In the genomic region with DNA sequence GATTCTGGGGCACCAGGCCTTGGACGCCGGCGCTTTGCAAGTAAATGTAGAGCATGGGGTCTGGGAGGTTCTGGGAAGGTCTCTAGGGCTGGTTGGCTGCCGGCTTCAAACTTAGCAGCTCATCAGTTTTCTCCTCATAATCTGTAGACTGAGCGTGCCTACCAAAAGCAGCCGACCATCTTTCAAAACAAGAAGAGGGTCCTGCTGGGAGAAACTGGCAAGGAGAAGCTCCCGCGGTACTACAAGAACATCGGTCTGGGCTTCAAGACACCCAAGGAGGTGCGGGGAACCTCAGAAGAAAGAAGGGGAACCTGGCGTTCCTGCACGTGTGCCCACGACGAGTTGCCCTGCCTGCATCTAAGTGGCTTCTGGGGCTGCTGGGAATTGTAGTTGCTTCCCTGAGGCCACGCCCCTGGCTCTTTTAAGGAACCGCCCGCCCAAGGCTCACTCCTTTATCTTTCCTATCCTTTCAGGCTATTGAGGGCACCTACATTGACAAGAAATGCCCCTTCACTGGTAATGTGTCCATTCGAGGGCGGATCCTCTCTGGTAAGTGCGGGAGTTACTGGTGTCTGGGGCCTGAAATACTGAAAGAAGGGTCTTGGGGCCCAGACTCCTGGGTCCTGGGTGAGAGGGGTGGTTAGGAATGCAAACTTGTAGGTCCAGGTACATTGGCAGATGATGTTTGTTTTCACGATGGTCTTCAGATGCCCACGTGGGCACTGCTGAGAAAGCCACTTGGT, we compare ENCODE assay signal across 8 cellular contexts. TPM values are rescaled to one million over a fixed set of nuclear protein-coding genes. Genes with fewer than 3 reads are reported as not detected.
DNase-seq lines count a peak whose midpoint lies in the region; ATAC-seq, FAIRE-seq and TF ChIP-seq lines count a peak whose summit lies in the region.

No MANE protein-coding gene starts in this region.

- ATAC-seq in HG02588 (IDR thresholded peaks at IDR 0.05; ENCODE audit: unreplicated experiment), result no peak
- no peak for ATAC-seq in GM19351 (IDR thresholded peaks at IDR 0.05; ENCODE audit: unreplicated experiment)

- no peaks in the 10 kb centered on the region for H3K27me3 ChIP-seq in bronchial epithelial cell (ENCODE audit: control insufficient read depth, insufficient read depth, low read length)

- DNase-seq in COR-L47 (lab: John Stamatoyannopoulos, UW), result peak; percentile 30
- peak; percentile 70 for DNase-seq in Jurkat, Clone E6-1 (ENCODE audit: low read depth, low spot score)
- DNase-seq in T-helper 9 cell, result peak; percentile 63
- peak; percentile 45 for DNase-seq in bronchial epithelial cell (ENCODE audit: low read depth)
- DNase-seq in kidney tubule cell (ENCODE audit: low spot score), result peak; percentile 64
- DNase-seq in stimulated activated CD4-positive, alpha-beta T cell treated with anti-CD3 and anti-CD28 coated beads, TNF-alpha, amount 100 ng/mL, for 1 hour (ENCODE audit: low read depth in 3 of 3, low spot score in 1 of 3), result peak in 2 of 3 donors; percentile 41 to 59

- H3K4me3 ChIP-seq in Jurkat, Clone E6-1 (ENCODE audit: low read length), result peak overlapping the region; percentile 100
- H3K4me3 ChIP-seq in bronchial epithelial cell (ENCODE audit: low read depth, low read length), result peak overlapping the region; percentile 78

- TF ChIP-seq CTCF in bronchial epithelial cell (IDR thresholded peaks at IDR 0.05; ENCODE audit: insufficient read depth, low read length, severe bottlenecking), result no peak

- FAIRE-seq in bronchial epithelial cell (lab: Jason Lieb, UNC), result no peak

- peaks cover 24% of the 10 kb centered on the region for H3K36me3 ChIP-seq in bronchial epithelial cell (ENCODE audit: control insufficient read depth, insufficient read depth, low read length)

RNA-seq across cellular contexts. Expression of gene RPS11, which starts 1.0 kb away (rescaled TPM):
- 3,956 TPM for polyA plus RNA-seq in Jurkat, Clone E6-1 (2012; ENCODE audit: insufficient read depth, insufficient read length)
- 4,057 and 8,908 TPM in 2 replicates for total RNA-seq in bronchial epithelial cell

RNA-seq across cellular contexts. Expression of gene RPL13A, which starts 9.8 kb away (rescaled TPM):
- polyA plus RNA-seq in Jurkat, Clone E6-1 (2012; ENCODE audit: insufficient read depth, insufficient read length), result 3,715 TPM
- total RNA-seq in bronchial epithelial cell, result 3,501 and 4,161 TPM in 2 replicates

RNA-seq across cellular contexts. Expression of gene FCGRT, which starts 15.2 kb away (rescaled TPM):
- 68.6 TPM for polyA plus RNA-seq in Jurkat, Clone E6-1 (2012; ENCODE audit: insufficient read depth, insufficient read length)
- 13.2 and 15.7 TPM in 2 replicates for total RNA-seq in bronchial epithelial cell

RNA-seq across cellular contexts. Expression of gene FLT3LG, which starts 23.2 kb away (rescaled TPM):
- 14.7 TPM for polyA plus RNA-seq in Jurkat, Clone E6-1 (2012; ENCODE audit: insufficient read depth, insufficient read length)
- not detected in 2 replicates for total RNA-seq in bronchial epithelial cell

RNA-seq across cellular contexts. Expression of gene RCN3, which starts 30.6 kb away (rescaled TPM):
- 9.3 TPM for polyA plus RNA-seq in Jurkat, Clone E6-1 (2012; ENCODE audit: insufficient read depth, insufficient read length)
- total RNA-seq in bronchial epithelial cell, result 0.77 and 3.9 TPM in 2 replicates
